ENCODE assay signal across 33 cellular contexts in genomic region chr10:7210516-7210915, GRCh38.
"Had no signal": no experiment of that assay in that cellular context is flagged by ENCODE, and none has a peak within 500 bp of the region (broad histone marks: within the 10 kb centered on the region; RNA-seq: fewer than 3 reads in every experiment).

No MANE protein-coding gene starts in this region.

- ATAC-seq: activated CD4-positive, alpha-beta T cell treated with anti-CD3 and anti-CD28 coated beads for 36 hours; activated CD8-positive, alpha-beta memory T cell treated with anti-CD3 and anti-CD28 coated beads, Interleukin-2, amount 10 ng/mL, durations not matched to agents 7 days and 5 days; activated CD8-positive, alpha-beta T cell treated with anti-CD3 and anti-CD28 coated beads, Interleukin-2, amount 10 ng/mL, durations not matched to agents 7 days and 5 days; activated naive CD4-positive, alpha-beta T cell treated with anti-CD3 and anti-CD28 coated beads, Interleukin-2, amount 50 U/mL, for 72 hours; body of pancreas; T-cell had no signal

- H3K4me1 Mint-ChIP-seq: activated B cell treated with CpG ODN at 0.5 μM for 24 hours had no signal

- DNase-seq: activated B cell treated with CpG ODN at 0.5 μM for 24 hours; activated CD4-positive, alpha-beta memory T cell treated with anti-CD3 and anti-CD28 coated beads, Interleukin-2, amount 10 ng/mL, durations not matched to agents 7 days and 5 days; activated CD4-positive, alpha-beta T cell treated with anti-CD3 and anti-CD28 coated beads for 1 hour; activated CD4-positive, alpha-beta T cell treated with anti-CD3 and anti-CD28 coated beads for 36 hours; activated CD4-positive, alpha-beta T cell treated with anti-CD3 and anti-CD28 coated beads for 48 hours; activated CD4-positive, alpha-beta T cell treated with anti-CD3 and anti-CD28 coated beads, Interleukin-2, amount 10 ng/mL, durations not matched to agents 7 days and 5 days; activated CD4-positive, alpha-beta T cell treated with anti-CD3 and anti-CD28 coated beads, Interleukin-2, amount 50 U/mL, for 48 hours; activated CD8-positive, alpha-beta memory T cell treated with anti-CD3 and anti-CD28 coated beads for 24 hours; activated CD8-positive, alpha-beta memory T cell treated with anti-CD3 and anti-CD28 coated beads, Interleukin-2, amount 10 ng/mL, durations not matched to agents 7 days and 5 days; activated CD8-positive, alpha-beta memory T cell treated with anti-CD3 and anti-CD28 coated beads, Interleukin-2, amount 50 U/mL, for 48 hours; activated CD8-positive, alpha-beta T cell treated with anti-CD3 and anti-CD28 coated beads, Interleukin-2, amount 10 ng/mL, durations not matched to agents 7 days and 5 days; activated effector memory CD4-positive, alpha-beta T cell treated with anti-CD3 and anti-CD28 coated beads, Interleukin-2, amount 50 U/mL, for 16 hours; activated gamma-delta T cell treated with Interleukin-2 at 50 U/mL for 16 hours; activated naive CD4-positive, alpha-beta T cell; activated naive CD4-positive, alpha-beta T cell treated with anti-CD3 and anti-CD28 coated beads for 36 hours; activated naive CD4-positive, alpha-beta T cell treated with anti-CD3 and anti-CD28 coated beads, Interleukin-2, amount 50 U/mL, for 16 hours; activated naive CD8-positive, alpha-beta T cell treated with anti-CD3 and anti-CD28 coated beads for 36 hours; activated T-cell treated with anti-CD3 and anti-CD28 coated beads, Interleukin-2, amount 50 U/mL, for 24 hours; activated T-cell treated with anti-CD3 and anti-CD28 coated beads, Interleukin-2, amount 50 U/mL, for 48 hours; adrenal gland; amniotic stem cell; aorta; body of pancreas; brain microvascular endothelial cell; central memory CD4-positive, alpha-beta T cell; cerebellar nuclear complex; T-cell; T-helper 2 cell; T-helper 9 cell had no signal

- H3K9me3 Mint-ChIP-seq: activated B cell treated with CpG ODN at 0.5 μM for 24 hours; activated CD4-positive, alpha-beta memory T cell treated with anti-CD3 and anti-CD28 coated beads, Interleukin-2, amount 10 ng/mL, durations not matched to agents 7 days and 5 days; activated CD4-positive, alpha-beta T cell treated with anti-CD3 and anti-CD28 coated beads, Interleukin-2, amount 10 ng/mL, durations not matched to agents 7 days and 5 days; activated naive CD4-positive, alpha-beta T cell treated with anti-CD3 and anti-CD28 coated beads for 36 hours; activated naive CD8-positive, alpha-beta T cell treated with anti-CD3 and anti-CD28 coated beads for 36 hours; activated T-cell treated with anti-CD3 and anti-CD28 coated beads, Interleukin-2, amount 50 U/mL, for 24 hours; T-cell; T-helper 2 cell treated with Interferon-gamma antibody and Interleukin-4, amounts not matched to agents 5 μg/mL and 100 μg/mL, for 36 hours had no signal

- H3K36me3 ChIP-seq: adrenal gland, brain microvascular endothelial cell, breast epithelium had no signal

- H3K4me1 ChIP-seq: adrenal gland, body of pancreas, breast epithelium had no signal

- H3K27me3 Mint-ChIP-seq: activated B cell treated with CpG ODN at 0.5 μM for 24 hours; activated CD4-positive, alpha-beta memory T cell treated with anti-CD3 and anti-CD28 coated beads, Interleukin-2, amount 10 ng/mL, durations not matched to agents 7 days and 5 days; activated CD4-positive, alpha-beta T cell treated with anti-CD3 and anti-CD28 coated beads for 36 hours; activated CD4-positive, alpha-beta T cell treated with anti-CD3 and anti-CD28 coated beads, Interleukin-2, amount 10 ng/mL, durations not matched to agents 7 days and 5 days; activated CD8-positive, alpha-beta memory T cell treated with anti-CD3 and anti-CD28 coated beads, Interleukin-2, amount 10 ng/mL, durations not matched to agents 7 days and 5 days; activated naive CD8-positive, alpha-beta T cell treated with anti-CD3 and anti-CD28 coated beads for 36 hours; activated T-cell treated with anti-CD3 and anti-CD28 coated beads, Interleukin-2, amount 50 U/mL, for 24 hours; T-cell had no signal

- H3K27ac ChIP-seq: adrenal gland, body of pancreas, brain microvascular endothelial cell, breast epithelium, VCaP had no signal

- H3K27me3 ChIP-seq: adrenal gland, body of pancreas, brain microvascular endothelial cell, breast epithelium had no signal

- H3K9me3 ChIP-seq: adrenal gland, body of pancreas, breast epithelium had no signal

- H3K27ac Mint-ChIP-seq: activated B cell treated with CpG ODN at 0.5 μM for 24 hours; activated CD4-positive, alpha-beta memory T cell treated with anti-CD3 and anti-CD28 coated beads, Interleukin-2, amount 10 ng/mL, durations not matched to agents 7 days and 5 days; activated CD4-positive, alpha-beta T cell treated with anti-CD3 and anti-CD28 coated beads for 36 hours; activated CD4-positive, alpha-beta T cell treated with anti-CD3 and anti-CD28 coated beads, Interleukin-2, amount 10 ng/mL, durations not matched to agents 7 days and 5 days; activated CD8-positive, alpha-beta memory T cell treated with anti-CD3 and anti-CD28 coated beads, Interleukin-2, amount 10 ng/mL, durations not matched to agents 7 days and 5 days; activated CD8-positive, alpha-beta T cell treated with anti-CD3 and anti-CD28 coated beads, Interleukin-2, amount 10 ng/mL, durations not matched to agents 7 days and 5 days; activated naive CD4-positive, alpha-beta T cell treated with anti-CD3 and anti-CD28 coated beads for 36 hours; activated naive CD8-positive, alpha-beta T cell treated with anti-CD3 and anti-CD28 coated beads for 36 hours; activated T-cell treated with anti-CD3 and anti-CD28 coated beads, Interleukin-2, amount 50 U/mL, for 24 hours; T-helper 2 cell treated with Interferon-gamma antibody and Interleukin-4, amounts not matched to agents 5 μg/mL and 100 μg/mL, for 36 hours had no signal

- H3K4me3 Mint-ChIP-seq: activated B cell treated with CpG ODN at 0.5 μM for 24 hours; activated CD4-positive, alpha-beta memory T cell treated with anti-CD3 and anti-CD28 coated beads, Interleukin-2, amount 10 ng/mL, durations not matched to agents 7 days and 5 days; activated CD4-positive, alpha-beta T cell treated with anti-CD3 and anti-CD28 coated beads for 36 hours; activated CD4-positive, alpha-beta T cell treated with anti-CD3 and anti-CD28 coated beads, Interleukin-2, amount 10 ng/mL, durations not matched to agents 7 days and 5 days; activated CD8-positive, alpha-beta memory T cell treated with anti-CD3 and anti-CD28 coated beads, Interleukin-2, amount 10 ng/mL, durations not matched to agents 7 days and 5 days; activated CD8-positive, alpha-beta T cell treated with anti-CD3 and anti-CD28 coated beads, Interleukin-2, amount 10 ng/mL, durations not matched to agents 7 days and 5 days; activated naive CD4-positive, alpha-beta T cell treated with anti-CD3 and anti-CD28 coated beads for 36 hours; activated naive CD8-positive, alpha-beta T cell treated with anti-CD3 and anti-CD28 coated beads for 36 hours; activated T-cell treated with anti-CD3 and anti-CD28 coated beads, Interleukin-2, amount 50 U/mL, for 24 hours; T-cell; T-helper 2 cell treated with Interferon-gamma antibody and Interleukin-4, amounts not matched to agents 5 μg/mL and 100 μg/mL, for 36 hours had no signal

- H3K4me3 ChIP-seq: adrenal gland, body of pancreas, breast epithelium had no signal
